In genomic region chr6:22448311-22448711, GRCh38 we compare ENCODE assay signal across 12 cellular contexts.
DNase-seq lines count a peak whose midpoint lies in the region; ATAC-seq and TF ChIP-seq lines count a peak whose summit lies in the region.
"Had no signal": no experiment of that assay in that cellular context is flagged by ENCODE, and none has a peak within 500 bp of the region (broad histone marks: within the 10 kb centered on the region; RNA-seq: fewer than 3 reads in every experiment).

No MANE protein-coding gene starts in this region.

- H3K27ac ChIP-seq in psoas muscle = no peak overlapping the region
- H3K27ac ChIP-seq: GM23248 had no signal

- ATAC-seq in psoas muscle (no peak), GM19035 (IDR thresholded peaks at IDR 0.05; ENCODE audit: unreplicated experiment) (no peak)
- no peak for ATAC-seq in activated T-cell treated with anti-CD3 and anti-CD28 coated beads, Interleukin-2, amount 50 U/mL, for 72 hours (replicated peaks in 1 of 2)

- peak; percentile 83 to 95 for DNase-seq in NCI-H524 (lab: John Stamatoyannopoulos, UW)
- no peak for DNase-seq in NCI-H524 treated with DMSO at 0.1 percent for 48 hours (lab: John Stamatoyannopoulos, UW)
- peak; percentile 95 for DNase-seq in iris pigment epithelial cell (ENCODE audit: low read depth)
- peak; percentile 57 for DNase-seq in smooth muscle cell of the brain vasculature (ENCODE audit: low read depth, low spot score)
- no peak for DNase-seq in psoas muscle
- DNase-seq in activated T-cell treated with anti-CD3 and anti-CD28 coated beads, Interleukin-2, amount 50 U/mL, for 72 hours = no peak
- DNase-seq: ACHN; activated T-cell treated with anti-CD3 and anti-CD28 coated beads, Interleukin-2, amount 50 U/mL, for 48 hours; GM23248; MG63 had no signal

- no peaks in the 10 kb centered on the region for H3K36me3 Mint-ChIP-seq in brain
- no peaks in the 10 kb centered on the region for H3K36me3 Mint-ChIP-seq in activated T-cell treated with anti-CD3 and anti-CD28 coated beads, Interleukin-2, amount 50 U/mL, for 72 hours (ENCODE audit: insufficient read depth in 2 of 2)

- H3K36me3 ChIP-seq in psoas muscle (ENCODE audit: insufficient read depth in 1 of 2, low read depth in 1 of 2) = no peaks in the 10 kb centered on the region
- H3K36me3 ChIP-seq: MG63 had no signal

- 59 to 76% (median 70%) methylated on average over 6 of the region's 6 CpGs for WGBS in psoas muscle, 3 donors

- peaks cover 0 to 2% (median 0%) of the 10 kb centered on the region in 5 experiments for H3K9me3 Mint-ChIP-seq in brain
- H3K9me3 Mint-ChIP-seq in activated T-cell treated with anti-CD3 and anti-CD28 coated beads, Interleukin-2, amount 50 U/mL, for 72 hours = peaks cover 0 to 2% of the 10 kb centered on the region in 2 donors

- H3K4me3 ChIP-seq in psoas muscle = no peak overlapping the region
- H3K4me3 ChIP-seq: GM23248, MG63 had no signal

- H3K4me1 Mint-ChIP-seq in brain = peaks cover 44% of the 10 kb centered on the region
- H3K4me1 Mint-ChIP-seq in activated T-cell treated with anti-CD3 and anti-CD28 coated beads, Interleukin-2, amount 50 U/mL, for 72 hours (ENCODE audit: low read depth) = no peaks in the 10 kb centered on the region

- TF ChIP-seq CTCF in brain (conservative IDR thresholded peaks at IDR 0.05) (no peak), psoas muscle (IDR thresholded peaks at IDR 0.05) (no peak)

- H3K27me3 Mint-ChIP-seq in brain = no peaks in the 10 kb centered on the region
- H3K27me3 Mint-ChIP-seq in activated T-cell treated with anti-CD3 and anti-CD28 coated beads, Interleukin-2, amount 50 U/mL, for 72 hours (ENCODE audit: low read depth) = no peaks in the 10 kb centered on the region

- peak overlapping the region in 3 of 5 experiments; percentile 21 to 41 (median 27) for H3K4me3 Mint-ChIP-seq in brain
- H3K4me3 Mint-ChIP-seq in activated T-cell treated with anti-CD3 and anti-CD28 coated beads, Interleukin-2, amount 50 U/mL, for 72 hours = no peak overlapping the region

- H3K27me3 ChIP-seq in psoas muscle (ENCODE audit: insufficient read depth in 3 of 3, low read length in 2 of 3) = no peaks in the 10 kb centered on the region
- H3K27me3 ChIP-seq: MG63 had no signal

- intact Hi-C loops in psoas muscle (cut with DNase I) = loop anchor here in 1 of 2 donors (10.0 kb wide), 1 partner anchor 304 kb away; no protein-coding TSS in a partner anchor

- peak overlapping the region in 3 of 5 experiments; percentile 76 to 91 (median 77) for H3K27ac Mint-ChIP-seq in brain
- H3K27ac Mint-ChIP-seq in activated T-cell treated with anti-CD3 and anti-CD28 coated beads, Interleukin-2, amount 50 U/mL, for 72 hours = no peak overlapping the region

- H3K9me3 ChIP-seq in psoas muscle = no peaks in the 10 kb centered on the region
- H3K9me3 ChIP-seq: MG63 had no signal

- H3K4me1 ChIP-seq in psoas muscle = peaks cover 41% of the 10 kb centered on the region

Comparison
In these comparisons a context has a peak if more than half of its experiments do, and no peak if none do; other contexts are left out.
1. DNase-seq: peak in NCI-H524 (2 of 2), iris pigment epithelial cell (single experiment) and smooth muscle cell of the brain vasculature (single experiment); none in NCI-H524 treated with DMSO at 0.1 percent for 48 hours (single experiment), psoas muscle (0 of 2) and activated T-cell treated with anti-CD3 and anti-CD28 coated beads, Interleukin-2, amount 50 U/mL, for 72 hours (0 of 2).
2. H3K4me3 Mint-ChIP-seq: peak in brain (3 of 5); none in activated T-cell treated with anti-CD3 and anti-CD28 coated beads, Interleukin-2, amount 50 U/mL, for 72 hours (0 of 2).